Comparison of ENCODE assay signal across 18 cellular contexts in genomic region chr1:44108241-44108640, GRCh38. TPM values are rescaled to one million over a fixed set of nuclear protein-coding genes. Genes with fewer than 3 reads are reported as not detected.
DNase-seq lines count a peak whose midpoint lies in the region; ATAC-seq, FAIRE-seq and TF ChIP-seq lines count a peak whose summit lies in the region.
"Had no signal": no experiment of that assay in that cellular context is flagged by ENCODE, and none has a peak within 500 bp of the region (broad histone marks: within the 10 kb centered on the region; RNA-seq: fewer than 3 reads in every experiment).

No MANE protein-coding gene starts in this region.

- H3K27ac ChIP-seq in CD4-positive, alpha-beta T cell (ENCODE audit: low read depth, low read length): no peak overlapping the region
- H3K27ac ChIP-seq: left lung, parathyroid adenoma, WERI-Rb-1 had no signal

- peaks cover 31% of the 10 kb centered on the region for H3K27me3 Mint-ChIP-seq in CD4-positive, alpha-beta T cell

- in situ Hi-C loops in astrocyte of the spinal cord (cut with HindIII; ENCODE audit: low sequenced_read_pairs): no loop called here

- TF ChIP-seq CTCF in astrocyte of the spinal cord (IDR thresholded peaks at IDR 0.05; ENCODE audit: low read depth, low read length): no peak
- no peak for TF ChIP-seq CTCF in kidney epithelial cell (IDR thresholded peaks at IDR 0.05; ENCODE audit: insufficient read depth, low read length, poor library complexity, severe bottlenecking)
- no peak for TF ChIP-seq CTCF in CD4-positive, alpha-beta T cell (IDR thresholded peaks at IDR 0.05)

- no peaks in the 10 kb centered on the region for H3K9me3 Mint-ChIP-seq in CD4-positive, alpha-beta T cell
- H3K9me3 Mint-ChIP-seq: activated CD8-positive, alpha-beta T cell treated with anti-CD3 and anti-CD28 coated beads for 36 hours; stimulated activated naive B cell treated with anti-CD40 and anti-IgM and Interleukin-4, amounts not matched to agents 10 μg/mL and 1 μg/mL and 100 μg/mL, for 72 hours; type B pancreatic cell had no signal

- DNase-seq in AG08395 (ENCODE audit: low spot score): peak; percentile 69
- DNase-seq in HTR-8/SVneo (ENCODE audit: insufficient read length, low spot score): peak; percentile 30
- peak; percentile 51 for DNase-seq in astrocyte of the spinal cord (ENCODE audit: low read depth, low spot score)
- peak; percentile 26 for DNase-seq in kidney epithelial cell (ENCODE audit: low read depth)
- no peak for DNase-seq in stimulated activated CD4-positive, alpha-beta T cell treated with anti-CD3 and anti-CD28 coated beads, Interleukin-1b, Interleukin-23, amount 100 ng/mL, for 48 hours
- DNase-seq in activated CD4-positive, alpha-beta T cell treated with anti-CD3 and anti-CD28 coated beads, Interleukin-2, amount 50 U/mL, for 4 hours: no peak
- DNase-seq in CD4-positive, alpha-beta T cell: no peak
- DNase-seq: activated CD8-positive, alpha-beta T cell treated with anti-CD3 and anti-CD28 coated beads for 36 hours; amygdala; cortex of kidney; left lung; NCI-H1930; NCI-H524 treated with DMSO at 0.1 percent for 48 hours; stimulated activated naive B cell treated with anti-CD40 and anti-IgM and Interleukin-4, amounts not matched to agents 10 μg/mL and 1 μg/mL and 100 μg/mL, for 72 hours; WERI-Rb-1 had no signal

- no peaks in the 10 kb centered on the region for H3K9me3 ChIP-seq in CD4-positive, alpha-beta T cell (ENCODE audit: control insufficient read depth, low read length)
- H3K9me3 ChIP-seq: left lung had no signal

- no peaks in the 10 kb centered on the region for H3K36me3 Mint-ChIP-seq in CD4-positive, alpha-beta T cell (ENCODE audit: low read depth)
- H3K36me3 Mint-ChIP-seq: stimulated activated naive B cell treated with anti-CD40 and anti-IgM and Interleukin-4, amounts not matched to agents 10 μg/mL and 1 μg/mL and 100 μg/mL, for 72 hours; type B pancreatic cell had no signal

- no peak for FAIRE-seq in HTR-8/SVneo (lab: Jason Lieb, UNC)

- H3K4me3 ChIP-seq in astrocyte of the spinal cord (ENCODE audit: low read depth, low read length) (no peak overlapping the region), kidney epithelial cell (ENCODE audit: low read depth, low read length) (no peak overlapping the region)
- H3K4me3 ChIP-seq: left lung had no signal

- no peaks in the 10 kb centered on the region for H3K36me3 ChIP-seq in kidney epithelial cell (ENCODE audit: control insufficient read depth, insufficient read depth, low read length)
- H3K36me3 ChIP-seq: left lung, WERI-Rb-1 had no signal

- peaks cover 9% of the 10 kb centered on the region for H3K27me3 ChIP-seq in kidney epithelial cell (ENCODE audit: control insufficient read depth, insufficient read depth, low read length)
- peaks cover 12% of the 10 kb centered on the region for H3K27me3 ChIP-seq in CD4-positive, alpha-beta T cell (ENCODE audit: control insufficient read depth, insufficient read depth, low read length)

- H3K27ac Mint-ChIP-seq in CD4-positive, alpha-beta T cell: no peak overlapping the region
- H3K27ac Mint-ChIP-seq: activated CD8-positive, alpha-beta T cell treated with anti-CD3 and anti-CD28 coated beads for 36 hours; stimulated activated naive B cell treated with anti-CD40 and anti-IgM and Interleukin-4, amounts not matched to agents 10 μg/mL and 1 μg/mL and 100 μg/mL, for 72 hours; type B pancreatic cell had no signal

- POLR2A ChIA-PET in CD4-positive, alpha-beta T cell (lab: Charles Lee): no interaction called here

- no peak for ATAC-seq in GM19467 (IDR thresholded peaks at IDR 0.05; ENCODE audit: unreplicated experiment)
- ATAC-seq in CD4-positive, alpha-beta T cell (ENCODE audit: poor library complexity): no peak
- ATAC-seq: activated CD8-positive, alpha-beta T cell treated with anti-CD3 and anti-CD28 coated beads for 36 hours; left lung; stimulated activated naive B cell treated with anti-CD40 and anti-IgM and Interleukin-4, amounts not matched to agents 10 μg/mL and 1 μg/mL and 100 μg/mL, for 72 hours had no signal

- H3K4me3 Mint-ChIP-seq in CD4-positive, alpha-beta T cell: no peak overlapping the region
- H3K4me3 Mint-ChIP-seq: activated CD8-positive, alpha-beta T cell treated with anti-CD3 and anti-CD28 coated beads for 36 hours; stimulated activated naive B cell treated with anti-CD40 and anti-IgM and Interleukin-4, amounts not matched to agents 10 μg/mL and 1 μg/mL and 100 μg/mL, for 72 hours; type B pancreatic cell had no signal

- CTCF ChIA-PET in CD4-positive, alpha-beta T cell (lab: Charles Lee): interaction anchor here (0.8 kb wide), 1 partner anchor 17 kb away, joined by 3 read pairs; no protein-coding TSS in a partner anchor

- H3K4me1 Mint-ChIP-seq in CD4-positive, alpha-beta T cell (ENCODE audit: low read depth): no peaks in the 10 kb centered on the region
- H3K4me1 Mint-ChIP-seq: stimulated activated naive B cell treated with anti-CD40 and anti-IgM and Interleukin-4, amounts not matched to agents 10 μg/mL and 1 μg/mL and 100 μg/mL, for 72 hours had no signal

- intact Hi-C loops in CD4-positive, alpha-beta T cell (cut with DNase I, micrococcal nuclease): no loop called here

RNA-seq across cellular contexts. Expression of gene KLF17, which starts 10.4 kb away (rescaled TPM):
- not detected in 2 replicates for total RNA-seq in kidney epithelial cell
- not detected for total RNA-seq in CD4-positive, alpha-beta T cell
- total RNA-seq: activated CD8-positive, alpha-beta T cell treated with anti-CD3 and anti-CD28 coated beads for 36 hours had no signal

RNA-seq across cellular contexts. Expression of gene KLF18, which starts 33.2 kb away (rescaled TPM):
- total RNA-seq in kidney epithelial cell: not detected in 2 replicates
- not detected for total RNA-seq in CD4-positive, alpha-beta T cell
- total RNA-seq: activated CD8-positive, alpha-beta T cell treated with anti-CD3 and anti-CD28 coated beads for 36 hours; left lung had no signal

Comparison
In these comparisons a context has a peak if more than half of its experiments do, and no peak if none do; other contexts are left out.
1. DNase-seq: peak in AG08395 (single experiment), HTR-8/SVneo (single experiment), astrocyte of the spinal cord (single experiment) and kidney epithelial cell (single experiment); none in stimulated activated CD4-positive, alpha-beta T cell treated with anti-CD3 and anti-CD28 coated beads, Interleukin-1b, Interleukin-23, amount 100 ng/mL, for 48 hours (single experiment), activated CD4-positive, alpha-beta T cell treated with anti-CD3 and anti-CD28 coated beads, Interleukin-2, amount 50 U/mL, for 4 hours (0 of 2) and CD4-positive, alpha-beta T cell (0 of 10).